ENCODE assay signal across 1 cellular context in the genomic region with DNA sequence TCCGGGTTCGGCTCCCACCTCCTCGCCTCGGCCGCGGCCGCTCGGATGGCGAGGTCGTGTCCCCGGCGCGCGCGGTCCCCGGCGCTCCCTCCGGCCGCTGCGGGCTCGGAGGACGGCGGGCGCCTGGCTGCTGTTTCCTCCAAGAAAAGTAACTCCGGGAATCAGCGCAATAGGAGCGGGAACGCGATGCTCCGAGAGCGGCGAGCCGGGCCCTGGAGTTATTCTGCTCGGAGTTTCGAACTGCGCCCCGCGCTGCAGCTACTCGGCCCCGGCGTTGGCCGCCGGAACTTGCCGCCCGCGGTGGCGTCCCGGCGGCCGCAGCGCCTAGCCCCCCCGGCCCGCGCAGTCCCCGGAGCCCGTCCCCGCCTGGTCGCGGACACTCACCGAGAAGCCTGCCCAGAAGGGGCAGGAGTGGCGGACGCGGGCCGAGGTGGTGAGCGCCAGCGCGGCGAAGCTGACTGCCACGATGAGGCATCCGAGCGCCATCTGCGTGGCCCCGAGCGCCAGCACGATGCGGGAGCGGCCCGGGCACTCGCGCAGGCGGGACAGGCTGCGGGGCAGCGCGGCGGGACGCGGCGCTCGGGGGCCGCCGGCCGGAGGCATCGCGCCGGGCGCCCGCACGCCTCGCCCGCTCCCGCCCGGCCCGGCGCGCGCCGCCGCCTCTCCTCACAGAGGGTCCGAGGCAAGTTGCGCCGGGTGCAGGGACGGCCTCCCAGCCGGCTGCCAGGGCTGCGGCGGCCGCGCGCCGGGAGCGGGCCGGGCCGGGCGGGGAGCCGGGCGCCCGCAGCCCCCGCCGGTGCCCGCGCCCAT.
TF ChIP-seq lines count a peak whose summit lies in the region.

No MANE protein-coding gene starts in this region.

TF ChIP-seq in H1, 55 proteins besides CTCF, POLR2A, EP300 and RAD21:
- TF ChIP-seq CHD7 (IDR thresholded peaks at IDR 0.05; ENCODE audit: insufficient replicate concordance, low read length) (no peak), POLR2AphosphoS5 (IDR thresholded peaks at IDR 0.05; ENCODE audit: low read depth, low read length) (no peak), CBX8 (IDR thresholded peaks at IDR 0.05; ENCODE audit: borderline replicate concordance, low read depth, low read length) (no peak), KDM4A (IDR thresholded peaks at IDR 0.05; ENCODE audit: low read depth, low read length, severe bottlenecking) (peak; percentile 96), TCF12 (IDR thresholded peaks at IDR 0.05; ENCODE audit: low read depth, low read length) (no peak), JUND (IDR thresholded peaks at IDR 0.05; ENCODE audit: low read length) (no peak), SRF (IDR thresholded peaks at IDR 0.05; ENCODE audit: low read depth, low read length) (no peak), PHF8 (conservative IDR thresholded peaks at IDR 0.05; ENCODE audit: low read depth, low read length) (0 out of 2 replicates have a peak, but pooled peaks have one; percentile 36), CBX5 (IDR thresholded peaks at IDR 0.05; ENCODE audit: low read depth, low read length) (no peak), TAF7 (optimal IDR thresholded peaks at IDR 0.05; ENCODE audit: borderline replicate concordance, low read depth, low read length) (no peak), FOSL1 (IDR thresholded peaks at IDR 0.05; ENCODE audit: insufficient read depth, low read depth, low read length) (no peak), SAP30 (IDR thresholded peaks at IDR 0.05; ENCODE audit: insufficient read depth, insufficient replicate concordance, low read length) (no peak), RXRA (IDR thresholded peaks at IDR 0.05; ENCODE audit: insufficient read depth, low read depth, low read length) (no peak), JUN (IDR thresholded peaks at IDR 0.05; ENCODE audit: low read depth, low read length) (no peak), RBBP5 (IDR thresholded peaks at IDR 0.05; ENCODE audit: borderline replicate concordance, low read depth, low read length) (peak; percentile 81; the same call in 1 of the 2 replicates)
- TF ChIP-seq, protein P1, sequence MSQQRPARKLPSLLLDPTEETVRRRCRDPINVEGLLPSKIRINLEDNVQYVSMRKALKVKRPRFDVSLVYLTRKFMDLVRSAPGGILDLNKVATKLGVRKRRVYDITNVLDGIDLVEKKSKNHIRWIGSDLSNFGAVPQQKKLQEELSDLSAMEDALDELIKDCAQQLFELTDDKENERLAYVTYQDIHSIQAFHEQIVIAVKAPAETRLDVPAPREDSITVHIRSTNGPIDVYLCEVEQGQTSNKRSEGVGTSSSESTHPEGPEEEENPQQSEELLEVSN (IDR thresholded peaks at IDR 0.05), result no peak; the same call in 1 of the 2 replicates
- TF ChIP-seq, protein P2, sequence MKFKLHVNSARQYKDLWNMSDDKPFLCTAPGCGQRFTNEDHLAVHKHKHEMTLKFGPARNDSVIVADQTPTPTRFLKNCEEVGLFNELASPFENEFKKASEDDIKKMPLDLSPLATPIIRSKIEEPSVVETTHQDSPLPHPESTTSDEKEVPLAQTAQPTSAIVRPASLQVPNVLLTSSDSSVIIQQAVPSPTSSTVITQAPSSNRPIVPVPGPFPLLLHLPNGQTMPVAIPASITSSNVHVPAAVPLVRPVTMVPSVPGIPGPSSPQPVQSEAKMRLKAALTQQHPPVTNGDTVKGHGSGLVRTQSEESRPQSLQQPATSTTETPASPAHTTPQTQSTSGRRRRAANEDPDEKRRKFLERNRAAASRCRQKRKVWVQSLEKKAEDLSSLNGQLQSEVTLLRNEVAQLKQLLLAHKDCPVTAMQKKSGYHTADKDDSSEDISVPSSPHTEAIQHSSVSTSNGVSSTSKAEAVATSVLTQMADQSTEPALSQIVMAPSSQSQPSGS (IDR thresholded peaks at IDR 0.05; ENCODE audit: low read length), result no peak
TF ChIP-seq in H1: peak in this region for 3.
